23 cellular contexts compared by ENCODE assay signal in the genomic region with DNA sequence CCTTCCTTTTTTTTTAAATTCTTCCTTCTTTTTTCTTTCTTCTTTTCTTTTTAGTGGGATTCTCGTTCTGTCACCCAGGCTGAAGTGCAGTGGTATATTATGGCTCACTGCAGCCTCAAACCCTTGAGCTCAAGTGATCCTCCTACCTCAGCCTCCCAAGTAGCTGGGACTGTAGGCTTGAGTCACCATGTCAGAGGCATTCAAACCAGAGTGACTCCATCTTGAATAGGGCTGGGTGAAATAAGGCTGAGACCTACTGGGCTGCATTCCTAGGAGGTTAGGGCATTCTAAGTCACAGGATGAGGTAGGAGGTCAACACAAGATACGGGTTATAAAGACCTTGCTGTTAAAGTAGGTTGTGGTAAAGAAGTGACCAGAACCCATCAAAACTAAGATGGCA.
"Had no signal": no experiment of that assay in that cellular context is flagged by ENCODE, and none has a peak within 500 bp of the region (broad histone marks: within the 10 kb centered on the region; RNA-seq: fewer than 3 reads in every experiment).

No MANE protein-coding gene starts in this region.

- H3K27me3 Mint-ChIP-seq: natural killer cell treated with Interleukin-12 subunit alpha and Interleukin-12 subunit beta and Interleukin-15 and Interleukin-18, amount 100 ng/mL, for 72 hours; type B pancreatic cell had no signal

- ATAC-seq: mucosa of descending colon; naive thymus-derived CD4-positive, alpha-beta T cell; natural killer cell treated with Interleukin-12 subunit alpha and Interleukin-12 subunit beta and Interleukin-15 and Interleukin-18, amount 100 ng/mL, for 72 hours; right lobe of liver; stimulated activated naive B cell treated with anti-CD40 and anti-IgM and Interleukin-4, amounts not matched to agents 10 μg/mL and 1 μg/mL and 100 μg/mL, for 72 hours had no signal

- H3K36me3 ChIP-seq: left ventricle myocardium inferior, ovary, right atrium auricular region, right lobe of liver, suprapubic skin, thoracic aorta, tibial artery, uterus had no signal

- H3K9me3 Mint-ChIP-seq: natural killer cell treated with Interleukin-12 subunit alpha and Interleukin-12 subunit beta and Interleukin-15 and Interleukin-18, amount 100 ng/mL, for 72 hours; stimulated activated naive B cell treated with anti-CD40 and anti-IgM and Interleukin-4, amounts not matched to agents 10 μg/mL and 1 μg/mL and 100 μg/mL, for 72 hours; stimulated activated naive CD8-positive, alpha-beta T cell treated with anti-CD3 and anti-CD28 coated beads, Interleukin-15, Interleukin-2, amounts not matched to agents 100 ng/mL and 50 ng/mL, for 24 hours; type B pancreatic cell had no signal

- H3K27me3 ChIP-seq: hepatocyte, ovary, right atrium auricular region, right lobe of liver, suprapubic skin, tibial artery, uterus had no signal

- H3K4me3 ChIP-seq: hepatocyte, left ventricle myocardium inferior, lung, mucosa of descending colon, ovary, right atrium auricular region, right lobe of liver, smooth muscle cell, suprapubic skin, thoracic aorta, tibial artery, uterus had no signal

- H3K27ac ChIP-seq: hepatocyte, left ventricle myocardium inferior, ovary, right atrium auricular region, right lobe of liver, suprapubic skin, thoracic aorta, tibial artery, uterus had no signal

- DNase-seq: islet precursor cell; left ventricle myocardium inferior; midbrain; mucosa of descending colon; naive thymus-derived CD4-positive, alpha-beta T cell; ovary; right lobe of liver; stimulated activated CD4-positive, alpha-beta T cell treated with anti-CD3 and anti-CD28 coated beads, Interleukin-15, amount 100 ng/mL, for 24 hours; stimulated activated CD4-positive, alpha-beta T cell treated with anti-CD3 and anti-CD28 coated beads, Interleukin-2, amount 100 ng/mL, for 24 hours; stimulated activated CD4-positive, alpha-beta T cell treated with anti-CD3 and anti-CD28 coated beads, Interleukin-4, amount 100 ng/mL, for 1 hour; stimulated activated naive B cell treated with anti-CD40 and anti-IgM and Interleukin-4, amounts not matched to agents 10 μg/mL and 1 μg/mL and 100 μg/mL, for 72 hours; tibial artery; uterus had no signal

- H3K9me3 ChIP-seq: left ventricle myocardium inferior, mucosa of descending colon, ovary, right atrium auricular region, right lobe of liver, suprapubic skin, thoracic aorta, tibial artery, uterus had no signal

- H3K4me1 ChIP-seq: right lobe of liver, suprapubic skin, tibial artery, uterus had no signal

- H3K4me1 Mint-ChIP-seq: stimulated activated naive B cell treated with anti-CD40 and anti-IgM and Interleukin-4, amounts not matched to agents 10 μg/mL and 1 μg/mL and 100 μg/mL, for 72 hours had no signal

- H3K27ac Mint-ChIP-seq: naive thymus-derived CD4-positive, alpha-beta T cell; natural killer cell treated with Interleukin-12 subunit alpha and Interleukin-12 subunit beta and Interleukin-15 and Interleukin-18, amount 100 ng/mL, for 72 hours; progenitor cell of endocrine pancreas; stimulated activated naive B cell treated with anti-CD40 and anti-IgM and Interleukin-4, amounts not matched to agents 10 μg/mL and 1 μg/mL and 100 μg/mL, for 72 hours; stimulated activated naive CD8-positive, alpha-beta T cell treated with anti-CD3 and anti-CD28 coated beads, Interleukin-15, Interleukin-2, amounts not matched to agents 100 ng/mL and 50 ng/mL, for 24 hours; type B pancreatic cell had no signal

- H3K4me3 Mint-ChIP-seq: naive thymus-derived CD4-positive, alpha-beta T cell; natural killer cell treated with Interleukin-12 subunit alpha and Interleukin-12 subunit beta and Interleukin-15 and Interleukin-18, amount 100 ng/mL, for 72 hours; stimulated activated naive B cell treated with anti-CD40 and anti-IgM and Interleukin-4, amounts not matched to agents 10 μg/mL and 1 μg/mL and 100 μg/mL, for 72 hours; stimulated activated naive CD8-positive, alpha-beta T cell treated with anti-CD3 and anti-CD28 coated beads, Interleukin-15, Interleukin-2, amounts not matched to agents 100 ng/mL and 50 ng/mL, for 24 hours; type B pancreatic cell had no signal

- H3K36me3 Mint-ChIP-seq: natural killer cell treated with Interleukin-12 subunit alpha and Interleukin-12 subunit beta and Interleukin-15 and Interleukin-18, amount 100 ng/mL, for 72 hours; stimulated activated naive B cell treated with anti-CD40 and anti-IgM and Interleukin-4, amounts not matched to agents 10 μg/mL and 1 μg/mL and 100 μg/mL, for 72 hours; type B pancreatic cell had no signal
